ENCODE assay signal across 13 cellular contexts in genomic region chr10:63935705-63936104, GRCh38.
DNase-seq lines count a peak whose midpoint lies in the region; ATAC-seq and TF ChIP-seq lines count a peak whose summit lies in the region.
"Had no signal": no experiment of that assay in that cellular context is flagged by ENCODE, and none has a peak within 500 bp of the region (broad histone marks: within the 10 kb centered on the region; RNA-seq: fewer than 3 reads in every experiment).

No MANE protein-coding gene starts in this region.

- H3K4me1 ChIP-seq in A673 (ENCODE audit: insufficient read depth, low read length, poor library complexity, severe bottlenecking) (no peaks in the 10 kb centered on the region), MM.1S (ENCODE audit: low read length) (no peaks in the 10 kb centered on the region)
- H3K4me1 ChIP-seq: adrenal gland, tibial artery had no signal

- H3K27me3 Mint-ChIP-seq in activated CD8-positive, alpha-beta T cell treated with anti-CD3 and anti-CD28 coated beads, Interleukin-2, amount 10 ng/mL, durations not matched to agents 7 days and 5 days (ENCODE audit: low read depth) = no peaks in the 10 kb centered on the region

- no peaks in the 10 kb centered on the region for H3K79me2 ChIP-seq in MM.1S (ENCODE audit: low read length)

- H3K9me3 ChIP-seq in A673 (ENCODE audit: low read depth, low read length, poor library complexity, severe bottlenecking) = no peaks in the 10 kb centered on the region
- H3K9me3 ChIP-seq in MM.1S (replicated peaks; ENCODE audit: insufficient read depth, low read length) = no peaks in the 10 kb centered on the region
- H3K9me3 ChIP-seq: adrenal gland, tibial artery had no signal

- H3K36me3 Mint-ChIP-seq in activated CD8-positive, alpha-beta T cell treated with anti-CD3 and anti-CD28 coated beads, Interleukin-2, amount 10 ng/mL, durations not matched to agents 7 days and 5 days (ENCODE audit: low read depth) = no peaks in the 10 kb centered on the region

- no peak overlapping the region for H3K4me3 Mint-ChIP-seq in activated CD8-positive, alpha-beta T cell treated with anti-CD3 and anti-CD28 coated beads, Interleukin-2, amount 10 ng/mL, durations not matched to agents 7 days and 5 days
- H3K4me3 Mint-ChIP-seq: endodermal cell had no signal

- no peaks in the 10 kb centered on the region for H4K20me1 ChIP-seq in MM.1S (ENCODE audit: insufficient read depth, low read length)

- intact Hi-C loops in A673 (cut with micrococcal nuclease; ENCODE audit: unreplicated experiment) = no loop called here

- H3K27me3 ChIP-seq in A673 (replicated peaks; ENCODE audit: insufficient read depth, low read depth, low read length, poor library complexity) (peaks cover 15% of the 10 kb centered on the region), MM.1S (replicated peaks; ENCODE audit: insufficient read depth, low read length) (no peaks in the 10 kb centered on the region)
- H3K27me3 ChIP-seq: adrenal gland, tibial artery had no signal

- TF ChIP-seq CTCF in A673 (conservative IDR thresholded peaks at IDR 0.05; ENCODE audit: low read depth, low read length) (peak; percentile 46), GM12865 (IDR thresholded peaks at IDR 0.05; ENCODE audit: insufficient read depth, low read depth, low read length, missing control alignments) (no peak), MM.1S (IDR thresholded peaks at IDR 0.05; ENCODE audit: low read length) (peak; percentile 25)

- no peak overlapping the region for H3K27ac Mint-ChIP-seq in activated CD8-positive, alpha-beta T cell treated with anti-CD3 and anti-CD28 coated beads, Interleukin-2, amount 10 ng/mL, durations not matched to agents 7 days and 5 days
- H3K27ac Mint-ChIP-seq: endodermal cell had no signal

- H3K4me3 ChIP-seq in A673 (ENCODE audit: low read depth, low read length, poor library complexity, severe bottlenecking) (no peak overlapping the region), GM12865 (ENCODE audit: low read depth, low read length) (no peak overlapping the region), MM.1S (ENCODE audit: low read length) (no peak overlapping the region)
- H3K4me3 ChIP-seq: adrenal gland, tibial artery had no signal

- no TSS peak for BruUV-seq in A673 (replicated peaks; lab: Mats Ljungman, UMichigan)

- H3K9me3 Mint-ChIP-seq in activated CD8-positive, alpha-beta T cell treated with anti-CD3 and anti-CD28 coated beads, Interleukin-2, amount 10 ng/mL, durations not matched to agents 7 days and 5 days (ENCODE audit: insufficient read depth) = no peaks in the 10 kb centered on the region
- H3K9me3 Mint-ChIP-seq: endodermal cell had no signal

- H3K4me2 ChIP-seq in MM.1S (ENCODE audit: low read depth, low read length) = no peak overlapping the region

- H3K36me3 ChIP-seq in A673 (ENCODE audit: insufficient read depth, low read length, poor library complexity, severe bottlenecking) = no peaks in the 10 kb centered on the region
- H3K36me3 ChIP-seq in MM.1S (replicated peaks; ENCODE audit: insufficient read depth, low read length) = no peaks in the 10 kb centered on the region
- H3K36me3 ChIP-seq: adrenal gland, tibial artery had no signal

- H3K27ac ChIP-seq in A673 (ENCODE audit: low read depth, low read length, poor library complexity, severe bottlenecking) (no peak overlapping the region), MM.1S (ENCODE audit: low read length) (no peak overlapping the region)
- H3K27ac ChIP-seq: adrenal gland, tibial artery had no signal

- no peaks in the 10 kb centered on the region for H3K4me1 Mint-ChIP-seq in activated CD8-positive, alpha-beta T cell treated with anti-CD3 and anti-CD28 coated beads, Interleukin-2, amount 10 ng/mL, durations not matched to agents 7 days and 5 days (ENCODE audit: low read depth)

- H2AFZ ChIP-seq in MM.1S (ENCODE audit: low read length) = no peak overlapping the region

- no peaks in the 10 kb centered on the region for H3F3A ChIP-seq in MM.1S (ENCODE audit: insufficient read depth, low read length)

- POLR2A ChIA-PET in A673 (lab: Charles Lee; ENCODE audit: low non-redundant PET) = no interaction called here
- POLR2A ChIA-PET in activated CD8-positive, alpha-beta T cell treated with anti-CD3 and anti-CD28 coated beads, Interleukin-2, amount 10 ng/mL, durations not matched to agents 7 days and 5 days (lab: Charles Lee) = no interaction called here

- no peak for ATAC-seq in activated CD8-positive, alpha-beta T cell treated with anti-CD3 and anti-CD28 coated beads, Interleukin-2, amount 10 ng/mL, durations not matched to agents 7 days and 5 days
- no peak for ATAC-seq in GM21515 (IDR thresholded peaks at IDR 0.05; ENCODE audit: unreplicated experiment)

- no peak overlapping the region for H3K9ac ChIP-seq in MM.1S (ENCODE audit: low read length)

- H3K9me2 ChIP-seq in MM.1S (replicated peaks; ENCODE audit: insufficient read depth, low read length) = no peaks in the 10 kb centered on the region

- CTCF ChIA-PET in A673 (lab: Charles Lee) = no interaction called here
- CTCF ChIA-PET in activated CD8-positive, alpha-beta T cell treated with anti-CD3 and anti-CD28 coated beads, Interleukin-2, amount 10 ng/mL, durations not matched to agents 7 days and 5 days (lab: Charles Lee) = no interaction called here

- DNase-seq in A673 (ENCODE audit: low spot score) (peak; percentile 43), GM12865 (ENCODE audit: low read depth) (peak; percentile 8), MM.1S (peak; percentile 30), cerebellar cortex (ENCODE audit: low spot score) (peak; percentile 63), NCI-H526 treated with DMSO at 0.1 percent for 48 hours (lab: John Stamatoyannopoulos, UW) (no peak), NCI-H524 treated with DMSO at 0.1 percent for 48 hours (lab: John Stamatoyannopoulos, UW) (no peak)
- DNase-seq in activated CD8-positive, alpha-beta T cell treated with anti-CD3 and anti-CD28 coated beads, Interleukin-2, amount 10 ng/mL, durations not matched to agents 7 days and 5 days = no peak
- DNase-seq: adrenal gland, endodermal cell, NCI-H345, T-helper 1 cell, tibial artery had no signal

Comparison
In these comparisons a context has a peak if more than half of its experiments do, and no peak if none do; other contexts are left out.
1. DNase-seq: peak in A673 (single experiment), GM12865 (single experiment), MM.1S (single experiment) and cerebellar cortex (single experiment); none in NCI-H526 treated with DMSO at 0.1 percent for 48 hours (single experiment), activated CD8-positive, alpha-beta T cell treated with anti-CD3 and anti-CD28 coated beads, Interleukin-2, amount 10 ng/mL, durations not matched to agents 7 days and 5 days (single experiment) and NCI-H524 treated with DMSO at 0.1 percent for 48 hours (single experiment).